Comparison of ENCODE assay signal across 11 cellular contexts in genomic region chr16:3012246-3012645, GRCh38.
DNase-seq lines count a peak whose midpoint lies in the region; ATAC-seq and TF ChIP-seq lines count a peak whose summit lies in the region.
"Had no signal": no experiment of that assay in that cellular context is flagged by ENCODE, and none has a peak within 500 bp of the region (broad histone marks: within the 10 kb centered on the region; RNA-seq: fewer than 3 reads in every experiment).

No MANE protein-coding gene starts in this region.

- no peaks in the 10 kb centered on the region for H3K36me3 ChIP-seq in BLaER1
- peaks cover 10% of the 10 kb centered on the region for H3K36me3 ChIP-seq in iPS DF 6.9 (ENCODE audit: control insufficient read depth, insufficient read depth, low read length)
- H3K36me3 ChIP-seq: heart right ventricle had no signal

- H3K4me3 ChIP-seq in BLaER1 (no peak overlapping the region), iPS DF 6.9 (ENCODE audit: low read length) (peak overlapping the region; percentile 14; the same call in 1 of the 2 replicates)
- H3K4me3 ChIP-seq: heart right ventricle had no signal

- H3K4me2 ChIP-seq in BLaER1: peak overlapping the region; percentile 59

- H3K27ac ChIP-seq in BLaER1 (no peak overlapping the region), iPS DF 6.9 (ENCODE audit: low read length) (no peak overlapping the region)
- H3K27ac ChIP-seq: heart right ventricle had no signal

- ATAC-seq in GM19324 (IDR thresholded peaks at IDR 0.05; ENCODE audit: low FRiP score, unreplicated experiment) (no peak), HG03159 (IDR thresholded peaks at IDR 0.05; ENCODE audit: unreplicated experiment) (no peak)

- peaks cover 37% of the 10 kb centered on the region for H3K4me1 ChIP-seq in BLaER1
- H3K4me1 ChIP-seq in iPS DF 6.9 (ENCODE audit: control insufficient read depth, insufficient read depth, low read length): peaks cover 38% of the 10 kb centered on the region

- H3K9me3 ChIP-seq in BLaER1 (no peaks in the 10 kb centered on the region), iPS DF 6.9 (ENCODE audit: control insufficient read depth, insufficient read depth, low read length) (no peaks in the 10 kb centered on the region)
- H3K9me3 ChIP-seq: heart right ventricle had no signal

- no CpG with 5 or more reads among the region's 19 CpGs for WGBS in iPS DF 6.9 (ENCODE audit: insufficient coverage, insufficient read length)

- H3K9ac ChIP-seq in BLaER1: no peak overlapping the region

- peaks cover 13% of the 10 kb centered on the region; the same call in 1 of the 2 replicates for H4K20me1 ChIP-seq in BLaER1

- TF ChIP-seq RAD21 in Ishikawa (IDR thresholded peaks at IDR 0.05; ENCODE audit: low read depth): peak; percentile 7; the same call in 1 of the 2 replicates

- H3K27me3 ChIP-seq in BLaER1 (peaks cover 66% of the 10 kb centered on the region), iPS DF 6.9 (ENCODE audit: control insufficient read depth, insufficient read depth, low read length) (no peaks in the 10 kb centered on the region)

- 0 out of 2 replicates have a peak, but pooled peaks have one; percentile 24 for TF ChIP-seq EP300 in Ishikawa (IDR thresholded peaks at IDR 0.05; ENCODE audit: borderline replicate concordance)

- DNase-seq in NCI-H345 treated with DMSO at 0.1 percent for 48 hours (lab: John Stamatoyannopoulos, UW; ENCODE audit: unreplicated experiment) (peak; percentile 72), iPS DF 6.9 (ENCODE audit: low read depth, low spot score) (no peak), middle frontal gyrus (ENCODE audit: extremely low spot score, low spot score) (no peak)
- DNase-seq in activated CD4-positive, alpha-beta T cell treated with anti-CD3 and anti-CD28 coated beads for 48 hours: no peak
- DNase-seq: activated CD8-positive, alpha-beta T cell treated with anti-CD3 and anti-CD28 coated beads, Interleukin-2, amount 10 ng/mL, durations not matched to agents 7 days and 5 days; heart right ventricle; mesenchymal stem cell had no signal

TF ChIP-seq in Ishikawa, 13 proteins besides CTCF, POLR2A, EP300 and RAD21:
- TF ChIP-seq ZBTB7A (IDR thresholded peaks at IDR 0.05; ENCODE audit: low read depth) (no peak), TEAD4 (IDR thresholded peaks at IDR 0.05) (0 out of 2 replicates have a peak, but pooled peaks have one; percentile 34)
